8 cellular contexts compared by ENCODE assay signal in the genomic region with DNA sequence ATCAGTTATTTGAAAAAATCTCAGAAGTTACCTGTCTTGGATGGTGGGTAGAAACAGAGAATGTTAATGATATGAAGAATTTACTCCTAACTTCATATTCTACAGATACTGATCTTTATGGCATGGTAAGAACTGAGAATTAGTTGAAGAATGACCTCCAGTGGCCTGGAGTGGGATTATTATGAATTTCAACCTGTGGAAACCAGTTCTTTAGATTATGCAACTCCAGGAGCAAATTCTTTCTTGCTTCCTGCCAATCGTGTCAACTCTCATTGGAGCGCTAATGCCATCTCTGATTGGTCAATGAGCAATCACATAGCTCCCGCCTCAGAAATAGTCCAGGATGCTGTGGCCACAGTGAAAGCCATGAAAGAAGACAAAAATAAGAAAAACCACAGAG. TPM values are rescaled to one million over a fixed set of nuclear protein-coding genes. Genes with fewer than 3 reads are reported as not detected.
DNase-seq lines count a peak whose midpoint lies in the region; ATAC-seq and TF ChIP-seq lines count a peak whose summit lies in the region.
"Had no signal": no experiment of that assay in that cellular context is flagged by ENCODE, and none has a peak within 500 bp of the region (broad histone marks: within the 10 kb centered on the region; RNA-seq: fewer than 3 reads in every experiment).

No MANE protein-coding gene starts in this region.

- H3K4me1 Mint-ChIP-seq in activated CD8-positive, alpha-beta T cell treated with anti-CD3 and anti-CD28 coated beads, Interleukin-2, amount 10 ng/mL, durations not matched to agents 7 days and 5 days (ENCODE audit: low read depth), result peaks cover 49% of the 10 kb centered on the region

- TF ChIP-seq CTCF in LNCaP clone FGC (IDR thresholded peaks at IDR 0.05; ENCODE audit: control insufficient read depth, extremely low read depth, insufficient read depth) (peak; percentile 39), mucosa of descending colon (IDR thresholded peaks at IDR 0.05) (no peak)

- peak; percentile 18 for ATAC-seq in activated CD8-positive, alpha-beta T cell treated with anti-CD3 and anti-CD28 coated beads, Interleukin-2, amount 10 ng/mL, durations not matched to agents 7 days and 5 days
- ATAC-seq in mucosa of descending colon, result no peak

- H3K36me3 Mint-ChIP-seq in activated CD8-positive, alpha-beta T cell treated with anti-CD3 and anti-CD28 coated beads, Interleukin-2, amount 10 ng/mL, durations not matched to agents 7 days and 5 days (ENCODE audit: low read depth), result peaks cover 37% of the 10 kb centered on the region

- H3K9me3 ChIP-seq in mucosa of descending colon, result no peaks in the 10 kb centered on the region

- DNase-seq in GM03348 (ENCODE audit: low spot score), result peak; percentile 30
- DNase-seq in LNCaP clone FGC (ENCODE audit: low read depth), result peak; percentile 55
- peak; percentile 26 for DNase-seq in activated CD8-positive, alpha-beta T cell treated with anti-CD3 and anti-CD28 coated beads, Interleukin-2, amount 10 ng/mL, durations not matched to agents 7 days and 5 days
- peak; percentile 49 for DNase-seq in left kidney (ENCODE audit: low read depth, low spot score)
- DNase-seq in Ammon's horn (ENCODE audit: low spot score), result no peak
- no peak for DNase-seq in mucosa of descending colon
- no peak for DNase-seq in NCI-H1436 (lab: John Stamatoyannopoulos, UW)

- CTCF ChIA-PET in activated CD8-positive, alpha-beta T cell treated with anti-CD3 and anti-CD28 coated beads, Interleukin-2, amount 10 ng/mL, durations not matched to agents 7 days and 5 days (lab: Charles Lee), result interaction anchor here (1.0 to 5.2 kb wide), 7 partner anchors 12 to 300 kb away, joined by 3 to 39 read pairs (median 4); no protein-coding TSS in a partner anchor

- POLR2A ChIA-PET in activated CD8-positive, alpha-beta T cell treated with anti-CD3 and anti-CD28 coated beads, Interleukin-2, amount 10 ng/mL, durations not matched to agents 7 days and 5 days (lab: Charles Lee), result interaction anchor here (1.2 kb wide), 1 partner anchor 226 kb away, joined by 4 read pairs; no protein-coding TSS in a partner anchor

- intact Hi-C loops in mucosa of descending colon (cut with DNase I, micrococcal nuclease), result no loop called here

- peak overlapping the region; percentile 79 for H3K27ac Mint-ChIP-seq in activated CD8-positive, alpha-beta T cell treated with anti-CD3 and anti-CD28 coated beads, Interleukin-2, amount 10 ng/mL, durations not matched to agents 7 days and 5 days
- H3K27ac Mint-ChIP-seq: immature natural killer cell had no signal

- no peak overlapping the region for H3K4me3 ChIP-seq in LNCaP clone FGC (ENCODE audit: low read depth, low read length)
- H3K4me3 ChIP-seq in mucosa of descending colon, result no peak overlapping the region

- no peak overlapping the region for H3K4me3 Mint-ChIP-seq in activated CD8-positive, alpha-beta T cell treated with anti-CD3 and anti-CD28 coated beads, Interleukin-2, amount 10 ng/mL, durations not matched to agents 7 days and 5 days
- H3K4me3 Mint-ChIP-seq: immature natural killer cell had no signal

- no peaks in the 10 kb centered on the region for H3K4me1 ChIP-seq in mucosa of descending colon (ENCODE audit: low read depth)

- peaks cover 19% of the 10 kb centered on the region for H3K9me3 Mint-ChIP-seq in activated CD8-positive, alpha-beta T cell treated with anti-CD3 and anti-CD28 coated beads, Interleukin-2, amount 10 ng/mL, durations not matched to agents 7 days and 5 days (ENCODE audit: insufficient read depth)
- H3K9me3 Mint-ChIP-seq: immature natural killer cell had no signal

- no peaks in the 10 kb centered on the region for H3K27me3 Mint-ChIP-seq in activated CD8-positive, alpha-beta T cell treated with anti-CD3 and anti-CD28 coated beads, Interleukin-2, amount 10 ng/mL, durations not matched to agents 7 days and 5 days (ENCODE audit: low read depth)

- H3K36me3 ChIP-seq in mucosa of descending colon (ENCODE audit: low read depth), result no peaks in the 10 kb centered on the region

RNA-seq across cellular contexts. Expression of gene LYRM2, which starts 40.6 kb away (rescaled TPM):
- 10 to 100 TPM; 29.2 to 29.5 TPM for total RNA-seq in activated CD8-positive, alpha-beta T cell treated with anti-CD3 and anti-CD28 coated beads, Interleukin-2, amount 10 ng/mL, durations not matched to agents 7 days and 5 days
- 10 to 100 TPM; 33.9 to 36.0 (median 35.9) TPM for total RNA-seq in mucosa of descending colon

Comparison
In these comparisons a context has a peak if more than half of its experiments do, and no peak if none do; other contexts are left out.
1. DNase-seq: peak in GM03348 (single experiment), LNCaP clone FGC (single experiment), activated CD8-positive, alpha-beta T cell treated with anti-CD3 and anti-CD28 coated beads, Interleukin-2, amount 10 ng/mL, durations not matched to agents 7 days and 5 days (single experiment) and left kidney (single experiment); none in Ammon's horn (single experiment), mucosa of descending colon (0 of 3) and NCI-H1436 (single experiment).